In genomic region chr3:32664630-32665075, GRCh38 we compare ENCODE assay signal across 8 cellular contexts. TPM values are rescaled to one million over a fixed set of nuclear protein-coding genes. Genes with fewer than 3 reads are reported as not detected.
DNase-seq lines count a peak whose midpoint lies in the region; TF ChIP-seq lines count a peak whose summit lies in the region.
"Not testable (repeated sequence)": the region's sequence is repeated elsewhere in the genome, so short reads cannot be mapped to it uniquely, and the experiment has no call there.

No MANE protein-coding gene starts in this region.

- not testable (repeated sequence) for H3K9ac ChIP-seq in H9 (ENCODE audit: extremely low read depth, insufficient read length, low read length)

- H3K4me2 ChIP-seq in H9 (ENCODE audit: insufficient read depth, insufficient read length, low read length): not testable (repeated sequence)

- H3K27me3 Mint-ChIP-seq in H9 (ENCODE audit: low read depth): not testable (repeated sequence)
- H3K27me3 Mint-ChIP-seq in MCF 10A (ENCODE audit: insufficient read depth, unreplicated experiment): peaks cover 23% of the 10 kb centered on the region
- H3K27me3 Mint-ChIP-seq in mesothelial cell of epicardium (ENCODE audit: low read depth): peaks cover 11% of the 10 kb centered on the region

- H2BK5ac ChIP-seq in H9 (ENCODE audit: insufficient read length, low read length): not testable (repeated sequence)

- not testable (repeated sequence) for H3K4ac ChIP-seq in H9 (ENCODE audit: low read depth, low read length)

- not testable (repeated sequence) for H4K8ac ChIP-seq in H9 (replicated peaks; ENCODE audit: insufficient read length, low read depth, low read length)

- not testable (repeated sequence) for BruUV-seq in MCF 10A (replicated peaks; lab: Mats Ljungman, UMichigan)

- peaks cover 10 to 15% of the 10 kb centered on the region in 2 experiments for H3K9me3 Mint-ChIP-seq in H9
- not testable (repeated sequence) for H3K9me3 Mint-ChIP-seq in MCF 10A (ENCODE audit: unreplicated experiment); mesothelial cell of epicardium

- H3K4me1 ChIP-seq in H9 (ENCODE audit: insufficient read depth, low read length): not testable (repeated sequence)

- TF ChIP-seq CTCF in H9 (conservative IDR thresholded peaks at IDR 0.05) (peak; percentile 77), MCF 10A (IDR thresholded peaks at IDR 0.05; ENCODE audit: unreplicated experiment) (peak; percentile 47), mesothelial cell of epicardium (IDR thresholded peaks at IDR 0.05; ENCODE audit: unreplicated experiment) (peak; percentile 83)

- H2BK15ac ChIP-seq in H9 (ENCODE audit: low read depth, low read length): not testable (repeated sequence)

- H3K36me3 Mint-ChIP-seq in H9 (ENCODE audit: insufficient read depth in 1 of 3, low read depth in 3 of 3); MCF 10A (ENCODE audit: insufficient read depth, unreplicated experiment); mesothelial cell of epicardium: not testable (repeated sequence)

- H3K4me1 Mint-ChIP-seq in H9; MCF 10A (ENCODE audit: insufficient read depth, unreplicated experiment); mesothelial cell of epicardium: not testable (repeated sequence)

- H3K27ac ChIP-seq in H9 (ENCODE audit: insufficient read length, low read depth, low read length): not testable (repeated sequence)

- H3K79me1 ChIP-seq in H9 (ENCODE audit: insufficient read depth, low read depth, low read length, poor library complexity, severe bottlenecking): not testable (repeated sequence)

- not testable (repeated sequence) for H3K27ac Mint-ChIP-seq in H9; MCF 10A (ENCODE audit: low read depth, unreplicated experiment); mesothelial cell of epicardium

- H4K20me1 ChIP-seq in H9 (ENCODE audit: control insufficient read depth, insufficient read depth, insufficient read length): not testable (repeated sequence)

- H3K27me3 ChIP-seq in H9 (ENCODE audit: insufficient read depth, low read length): not testable (repeated sequence)

- not testable (repeated sequence) for H3K14ac ChIP-seq in H9 (ENCODE audit: insufficient read depth, low read length)

- H2AFZ ChIP-seq in H9 (ENCODE audit: low read length): not testable (repeated sequence)

- DNase-seq in COLO829 (ENCODE audit: low spot score) (peak; percentile 64), NCI-H2029 (lab: John Stamatoyannopoulos, UW) (peak; percentile 41), SIG-M5 treated with dmso at 0.1 percent for 504 hours (lab: John Stamatoyannopoulos, UW; ENCODE audit: unreplicated experiment) (peak; percentile 63), MCF 10A (ENCODE audit: unreplicated experiment) (peak; percentile 61), globus pallidus (ENCODE audit: low spot score) (peak; percentile 42), superior temporal gyrus (ENCODE audit: extremely low spot score) (peak; percentile 79)
- DNase-seq in H9; mesothelial cell of epicardium (ENCODE audit: low spot score in 2 of 2, unreplicated experiment in 2 of 2): not testable (repeated sequence)

- POLR2A ChIA-PET in MCF 10A (lab: Yijun Ruan, JAX): interaction anchor here (0.5 kb wide), 1 partner anchor 24 kb away, joined by 6 read pairs; no protein-coding TSS in a partner anchor

- not testable (repeated sequence) for H3K4me3 Mint-ChIP-seq in H9; MCF 10A (ENCODE audit: unreplicated experiment); mesothelial cell of epicardium

- no CpG with 5 or more reads among the region's 5 CpGs for WGBS in H9 (ENCODE audit: extremely low coverage, insufficient read length, low lambda C conversion rate)

- H3K79me2 ChIP-seq in H9 (ENCODE audit: insufficient read depth, low read length): not testable (repeated sequence)

- not testable (repeated sequence) for H3K18ac ChIP-seq in H9 (ENCODE audit: insufficient read length, low read depth, low read length)

- H3K56ac ChIP-seq in H9 (ENCODE audit: insufficient read length, low read depth, low read length): not testable (repeated sequence)

- H3T11ph ChIP-seq in H9 (ENCODE audit: low read length): not testable (repeated sequence)

- H2BK20ac ChIP-seq in H9 (ENCODE audit: low read depth, low read length, poor library complexity, severe bottlenecking): not testable (repeated sequence)

- not testable (repeated sequence) for H3K23ac ChIP-seq in H9 (ENCODE audit: insufficient read length, low read depth, low read length)

- not testable (repeated sequence) for H3K23me2 ChIP-seq in H9 (ENCODE audit: insufficient read length, low read depth, low read length, poor library complexity, severe bottlenecking)

- CTCF ChIA-PET in MCF 10A (lab: Yijun Ruan, JAX): interaction anchor here (0.6 to 1.3 kb wide), 4 partner anchors 12 to 368 kb away, joined by 3 read pairs; no protein-coding TSS in a partner anchor

- not testable (repeated sequence) for H2BK120ac ChIP-seq in H9 (ENCODE audit: low read depth, low read length, poor library complexity, severe bottlenecking)

- not testable (repeated sequence) for H3K9me3 ChIP-seq in H9 (ENCODE audit: control insufficient read depth, low read depth, low read length)

- not testable (repeated sequence) for H2AK5ac ChIP-seq in H9 (ENCODE audit: insufficient read length, low read length)

- intact Hi-C loops in MCF 10A (cut with micrococcal nuclease): loop anchor here (1.0 to 5.0 kb wide), 3 partner anchors 154 to 486 kb away; no protein-coding TSS in a partner anchor

- not testable (repeated sequence) for H4K5ac ChIP-seq in H9 (ENCODE audit: insufficient read length, low read depth, low read length)

- H4K91ac ChIP-seq in H9 (ENCODE audit: insufficient read length, low read depth, low read length): not testable (repeated sequence)

- not testable (repeated sequence) for H2BK12ac ChIP-seq in H9 (ENCODE audit: insufficient read length, low read depth, low read length)

RNA-seq across cellular contexts. Expression of gene CNOT10, which starts 20.3 kb away (rescaled TPM):
- total RNA-seq in H9 (2021): 55.4 and 67.1 TPM in 2 replicates
- 47.1 and 53.1 TPM in 2 replicates for total RNA-seq in MCF 10A (2022)
- 42.9 to 48.7 TPM (median 46.8 TPM) in 3 replicates for total RNA-seq in mesothelial cell of epicardium
